ENCODE assay signal across 26 cellular contexts in genomic region chr7:149859369-149859768, GRCh38.
"Had no signal": no experiment of that assay in that cellular context is flagged by ENCODE, and none has a peak within 500 bp of the region (broad histone marks: within the 10 kb centered on the region; RNA-seq: fewer than 3 reads in every experiment).

No MANE protein-coding gene starts in this region.

- H3K27ac ChIP-seq: hepatocyte, left ventricle myocardium inferior, stomach, suprapubic skin, transverse colon, uterus had no signal

- ATAC-seq: activated T-cell treated with anti-CD3 and anti-CD28 coated beads, Interleukin-2, amount 50 U/mL, for 72 hours; sciatic nerve; stimulated activated effector memory CD8-positive, alpha-beta T cell treated with anti-CD3 and anti-CD28 coated beads, Interleukin-12 subunit alpha, Interleukin-12 subunit beta, amount 100 ng/mL, for 72 hours had no signal

- H3K9me3 Mint-ChIP-seq: activated naive CD4-positive, alpha-beta T cell treated with anti-CD3 and anti-CD28 coated beads for 36 hours; activated T-cell treated with anti-CD3 and anti-CD28 coated beads, Interleukin-2, amount 50 U/mL, for 72 hours; brain; nephron progenitor cell; stimulated activated effector memory CD8-positive, alpha-beta T cell treated with anti-CD3 and anti-CD28 coated beads, Interleukin-12 subunit alpha, Interleukin-12 subunit beta, amount 100 ng/mL, for 72 hours had no signal

- H3K27ac Mint-ChIP-seq: activated naive CD4-positive, alpha-beta T cell treated with anti-CD3 and anti-CD28 coated beads for 36 hours; activated T-cell treated with anti-CD3 and anti-CD28 coated beads, Interleukin-2, amount 50 U/mL, for 72 hours; nephron progenitor cell; stimulated activated effector memory CD8-positive, alpha-beta T cell treated with anti-CD3 and anti-CD28 coated beads, Interleukin-12 subunit alpha, Interleukin-12 subunit beta, amount 100 ng/mL, for 72 hours had no signal

- H3K4me3 Mint-ChIP-seq: activated naive CD4-positive, alpha-beta T cell treated with anti-CD3 and anti-CD28 coated beads for 36 hours; activated T-cell treated with anti-CD3 and anti-CD28 coated beads, Interleukin-2, amount 50 U/mL, for 72 hours; brain; nephron progenitor cell; stimulated activated effector memory CD8-positive, alpha-beta T cell treated with anti-CD3 and anti-CD28 coated beads, Interleukin-12 subunit alpha, Interleukin-12 subunit beta, amount 100 ng/mL, for 72 hours had no signal

- DNase-seq: activated CD4-positive, alpha-beta T cell treated with anti-CD3 and anti-CD28 coated beads for 4 hours; activated CD4-positive, alpha-beta T cell treated with anti-CD3 and anti-CD28 coated beads, Interleukin-2, amount 50 U/mL, for 48 hours; activated CD4-positive, CD25-positive, alpha-beta regulatory T cell; activated effector memory CD4-positive, alpha-beta T cell treated with Interleukin-2 at 50 U/mL for 16 hours; activated naive CD4-positive, alpha-beta T cell treated with anti-CD3 and anti-CD28 coated beads for 36 hours; activated T-cell treated with anti-CD3 and anti-CD28 coated beads, Interleukin-2, amount 50 U/mL, for 72 hours; aorta; caudate nucleus; dermis blood vessel endothelial cell; effector CD8-positive, alpha-beta T cell; foreskin melanocyte; kidney glomerular epithelial cell; left ventricle myocardium inferior; nephron progenitor cell; small intestine; stimulated activated CD4-positive, alpha-beta T cell treated with anti-CD3 and anti-CD28 coated beads, Interleukin-2, amount 100 ng/mL, for 24 hours; stomach; T-helper 1 cell; T1000; transverse colon; uterus had no signal
